Comparison of ENCODE assay signal across 8 cellular contexts in genomic region chr11:75768112-75768908, GRCh38. TPM values are rescaled to one million over a fixed set of nuclear protein-coding genes. Genes with fewer than 3 reads are reported as not detected.
DNase-seq lines count a peak whose midpoint lies in the region; ATAC-seq and TF ChIP-seq lines count a peak whose summit lies in the region.

Gene DGAT2 (plus strand): TSS chr11:75768778. CDS start chr11:75768992, 214 bp downstream.

- H3K9me3 Mint-ChIP-seq in IgD-negative memory B cell, result no peaks in the 10 kb centered on the region
- H3K9me3 Mint-ChIP-seq in naive B cell, result no peaks in the 10 kb centered on the region
- no peaks in the 10 kb centered on the region for H3K9me3 Mint-ChIP-seq in stimulated activated naive B cell treated with anti-CD40 and anti-IgM and Interleukin-4, amounts not matched to agents 10 μg/mL and 1 μg/mL and 100 μg/mL, for 72 hours

- H3K4me3 Mint-ChIP-seq in IgD-negative memory B cell (peak within 1 kb of the TSS; percentile 83 to 94 (median 88)), naive B cell (peak within 1 kb of the TSS; percentile 87 to 91 (median 89))
- H3K4me3 Mint-ChIP-seq in stimulated activated naive B cell treated with anti-CD40 and anti-IgM and Interleukin-4, amounts not matched to agents 10 μg/mL and 1 μg/mL and 100 μg/mL, for 72 hours, result peak within 1 kb of the TSS; percentile 80 to 82

- intact Hi-C loops in esophagus muscularis mucosa (cut with DNase I), result no loop called here

- peak within 1 kb of the TSS in 2 of 4 donors; percentile 14 to 50 for H3K27ac ChIP-seq in esophagus muscularis mucosa (replicated peaks in 1 of 4)

- TF ChIP-seq POLR2A in esophagus muscularis mucosa (IDR thresholded peaks at IDR 0.05; ENCODE audit: low read depth), result no peak

- ATAC-seq in GM21529 (IDR thresholded peaks at IDR 0.05; ENCODE audit: unreplicated experiment) (peak; percentile 73), naive B cell (ENCODE audit: low read depth in 2 of 2) (peak; percentile 80 to 82)
- ATAC-seq in stimulated activated naive B cell treated with anti-CD40 and anti-IgM and Interleukin-4, amounts not matched to agents 10 μg/mL and 1 μg/mL and 100 μg/mL, for 72 hours (replicated peaks), result peak; percentile 76 to 83

- H3K27ac Mint-ChIP-seq in IgD-negative memory B cell (peak within 1 kb of the TSS; percentile 95 to 97 (median 97)), naive B cell (peak within 1 kb of the TSS; percentile 93 to 99 (median 95))
- peak within 1 kb of the TSS; percentile 97 for H3K27ac Mint-ChIP-seq in stimulated activated naive B cell treated with anti-CD40 and anti-IgM and Interleukin-4, amounts not matched to agents 10 μg/mL and 1 μg/mL and 100 μg/mL, for 72 hours

- TF ChIP-seq CTCF in esophagus muscularis mucosa (IDR thresholded peaks at IDR 0.05), result peak; percentile 15 to 31 (median 26)

- WGBS in esophagus muscularis mucosa, result 2% methylated on average over 40 of the region's 66 CpGs

- DNase-seq in DMS114 treated with DMSO at 0.1 percent for 48 hours (lab: John Stamatoyannopoulos, UW; ENCODE audit: unreplicated experiment) (peak; percentile 44), OCI-M1 (lab: John Stamatoyannopoulos, UW) (peak; percentile 99), activated T-cell treated with anti-CD3 and anti-CD28 coated beads for 4 hours (peak; percentile 53), esophagus muscularis mucosa (ENCODE audit: extremely low spot score) (no peak), naive B cell (peak; percentile 82)
- DNase-seq in stimulated activated naive B cell treated with anti-CD40 and anti-IgM and Interleukin-4, amounts not matched to agents 10 μg/mL and 1 μg/mL and 100 μg/mL, for 72 hours, result peak; percentile 78

- H3K27me3 ChIP-seq in esophagus muscularis mucosa, result peaks cover 0 to 25% (median 0%) of the 10 kb centered on the region in 4 donors

- peak within 1 kb of the TSS; percentile 52 to 67 (median 54) for H3K4me3 ChIP-seq in esophagus muscularis mucosa

- peaks cover 14 to 26% (median 20%) of the 10 kb centered on the region in 4 donors for H3K4me1 ChIP-seq in esophagus muscularis mucosa

- TF ChIP-seq EP300 in esophagus muscularis mucosa (IDR thresholded peaks at IDR 0.05), result no peak

- H3K36me3 ChIP-seq in esophagus muscularis mucosa, result no peaks in the 10 kb centered on the region

- H3K27me3 Mint-ChIP-seq in IgD-negative memory B cell, result peaks cover 5% of the 10 kb centered on the region
- H3K27me3 Mint-ChIP-seq in naive B cell, result peaks cover 0 to 10% (median 0%) of the 10 kb centered on the region in 3 donors
- H3K27me3 Mint-ChIP-seq in stimulated activated naive B cell treated with anti-CD40 and anti-IgM and Interleukin-4, amounts not matched to agents 10 μg/mL and 1 μg/mL and 100 μg/mL, for 72 hours, result peaks cover 0 to 6% of the 10 kb centered on the region in 2 donors

- peaks cover 36 to 44% (median 42%) of the 10 kb centered on the region in 3 donors for H3K4me1 Mint-ChIP-seq in IgD-negative memory B cell
- H3K4me1 Mint-ChIP-seq in naive B cell, result peaks cover 47 to 57% (median 52%) of the 10 kb centered on the region in 3 donors
- H3K4me1 Mint-ChIP-seq in stimulated activated naive B cell treated with anti-CD40 and anti-IgM and Interleukin-4, amounts not matched to agents 10 μg/mL and 1 μg/mL and 100 μg/mL, for 72 hours, result peaks cover 47 to 54% of the 10 kb centered on the region in 2 donors

- H3K9me3 ChIP-seq in esophagus muscularis mucosa, result no peaks in the 10 kb centered on the region

- H3K36me3 Mint-ChIP-seq in IgD-negative memory B cell (peaks cover 3% of the 10 kb centered on the region), naive B cell (no peaks in the 10 kb centered on the region)
- H3K36me3 Mint-ChIP-seq in stimulated activated naive B cell treated with anti-CD40 and anti-IgM and Interleukin-4, amounts not matched to agents 10 μg/mL and 1 μg/mL and 100 μg/mL, for 72 hours, result peaks cover 0 to 9% of the 10 kb centered on the region in 2 donors

RNA-seq across cellular contexts. Expression of gene DGAT2, which starts in this region (rescaled TPM):
- polyA plus RNA-seq in IgD-negative memory B cell (21.9 TPM), naive B cell (ENCODE audit: low read depth in 6 of 6) (10 to 100 TPM in 2 of 6 donors, 1 to 10 TPM in 4; 3.1 to 14.6 (median 7.6) TPM)
- 1 to 10 TPM in 3 of 4 donors, under 1 TPM in 1; 0.83 to 6.5 (median 2.0) TPM for total RNA-seq in esophagus muscularis mucosa
